In genomic region chr7:45574521-45575500, GRCh38 we compare ENCODE assay signal across 8 cellular contexts. TPM values are rescaled to one million over a fixed set of nuclear protein-coding genes. Genes with fewer than 3 reads are reported as not detected.
DNase-seq lines count a peak whose midpoint lies in the region; ATAC-seq and TF ChIP-seq lines count a peak whose summit lies in the region.

No MANE protein-coding gene starts in this region.

- no peak overlapping the region for H3K9ac ChIP-seq in SK-N-MC (ENCODE audit: insufficient read length)

- H3K36me3 ChIP-seq in SK-N-MC (ENCODE audit: insufficient read depth, low read length) (no peaks in the 10 kb centered on the region), neuron (ENCODE audit: insufficient read depth, low read length) (no peaks in the 10 kb centered on the region)

- no peak overlapping the region for H3K4me3 Mint-ChIP-seq in stimulated activated memory B cell treated with anti-CD40 and anti-IgM and Interleukin-4, amounts not matched to agents 10 μg/mL and 1 μg/mL and 100 μg/mL, for 72 hours

- peak overlapping the region; percentile 68 for H2AFZ ChIP-seq in neuron (ENCODE audit: low read depth, low read length)

- peaks cover 18% of the 10 kb centered on the region for H3K4me1 ChIP-seq in neuron (ENCODE audit: insufficient read depth, low read length)

- no peak overlapping the region for H3K27ac Mint-ChIP-seq in stimulated activated memory B cell treated with anti-CD40 and anti-IgM and Interleukin-4, amounts not matched to agents 10 μg/mL and 1 μg/mL and 100 μg/mL, for 72 hours

- no peaks in the 10 kb centered on the region for H3K36me3 Mint-ChIP-seq in stimulated activated memory B cell treated with anti-CD40 and anti-IgM and Interleukin-4, amounts not matched to agents 10 μg/mL and 1 μg/mL and 100 μg/mL, for 72 hours

- H3K27me3 Mint-ChIP-seq in stimulated activated memory B cell treated with anti-CD40 and anti-IgM and Interleukin-4, amounts not matched to agents 10 μg/mL and 1 μg/mL and 100 μg/mL, for 72 hours, result peaks cover 52% of the 10 kb centered on the region

- H3K9me3 Mint-ChIP-seq in stimulated activated memory B cell treated with anti-CD40 and anti-IgM and Interleukin-4, amounts not matched to agents 10 μg/mL and 1 μg/mL and 100 μg/mL, for 72 hours, result no peaks in the 10 kb centered on the region

- H3K4me1 Mint-ChIP-seq in stimulated activated memory B cell treated with anti-CD40 and anti-IgM and Interleukin-4, amounts not matched to agents 10 μg/mL and 1 μg/mL and 100 μg/mL, for 72 hours, result no peaks in the 10 kb centered on the region

- TF ChIP-seq CTCF in HFF-Myc (IDR thresholded peaks at IDR 0.05; ENCODE audit: low read depth, low read length, missing control alignments), result no peak
- TF ChIP-seq CTCF in omental fat pad (IDR thresholded peaks at IDR 0.05), result no peak

- H3K4me3 ChIP-seq in HFF-Myc (replicated peaks; ENCODE audit: low read depth, low read length), result peak overlapping the region; percentile 33
- 0 out of 2 replicates have a peak overlapping the region, but pooled peaks have one; percentile 28 for H3K4me3 ChIP-seq in SK-N-MC
- H3K4me3 ChIP-seq in neuron (ENCODE audit: low read length), result peak overlapping the region; percentile 74

- H3K27ac ChIP-seq in SK-N-MC, result no peak overlapping the region

- H3K9me3 ChIP-seq in SK-N-MC (ENCODE audit: low read depth, low read length), result no peaks in the 10 kb centered on the region
- H3K9me3 ChIP-seq in neuron (ENCODE audit: low read length), result no peaks in the 10 kb centered on the region

- ATAC-seq in GM19023 (IDR thresholded peaks at IDR 0.05; ENCODE audit: unreplicated experiment) (no peak), omental fat pad (ENCODE audit: low FRiP score) (no peak)
- ATAC-seq in stimulated activated memory B cell treated with anti-CD40 and anti-IgM and Interleukin-4, amounts not matched to agents 10 μg/mL and 1 μg/mL and 100 μg/mL, for 72 hours, result no peak

- DNase-seq in GM03348 (ENCODE audit: low spot score), result peak; percentile 87
- no peak for DNase-seq in HFF-Myc (ENCODE audit: extremely low read depth, low read depth)
- DNase-seq in SK-N-MC (ENCODE audit: low read depth, low spot score), result no peak
- peak; percentile 28 for DNase-seq in fibroblast of peridontal ligament (ENCODE audit: extremely low read depth)
- no peak for DNase-seq in omental fat pad (ENCODE audit: low spot score)

- H3K27me3 ChIP-seq in neuron (ENCODE audit: insufficient read depth, low read length), result peaks cover 34% of the 10 kb centered on the region

RNA-seq across cellular contexts. Expression of gene ADCY1, which starts 0.6 kb away (rescaled TPM):
- 1 to 10 TPM; 2.3 to 4.8 (median 2.8) TPM for total RNA-seq in omental fat pad

Comparison
In these comparisons a context has a peak if more than half of its experiments do, and no peak if none do; other contexts are left out.
1. DNase-seq: peak in GM03348 (single experiment) and fibroblast of peridontal ligament (single experiment); none in HFF-Myc (single experiment), SK-N-MC (single experiment) and omental fat pad (single experiment).
2. Peak in every context shown above with its lines, with median percentiles within 50 percentile points of each other: H3K4me3 ChIP-seq.